ENCODE assay signal across 17 cellular contexts in genomic region chr4:8939160-8939855, GRCh38.
DNase-seq lines count a peak whose midpoint lies in the region; ATAC-seq and TF ChIP-seq lines count a peak whose summit lies in the region.
"Had no signal": no experiment of that assay in that cellular context is flagged by ENCODE, and none has a peak within 500 bp of the region (broad histone marks: within the 10 kb centered on the region; RNA-seq: fewer than 3 reads in every experiment).

No MANE protein-coding gene starts in this region.

- no TSS peak for BruUV-seq in Panc1 (replicated peaks; lab: Mats Ljungman, UMichigan)

- peak; percentile 53 for DNase-seq in H7
- no peak for DNase-seq in Panc1 (ENCODE audit: low read depth, low spot score)
- DNase-seq in left colon: no peak
- peak; percentile 51 for DNase-seq in spleen
- DNase-seq in COLO668 (lab: John Stamatoyannopoulos, UW; ENCODE audit: unreplicated experiment): no peak
- no peak for DNase-seq in activated CD4-positive, alpha-beta memory T cell treated with anti-CD3 and anti-CD28 coated beads, Interleukin-2, amount 10 ng/mL, durations not matched to agents 7 days and 5 days
- DNase-seq in SKM-1 (lab: John Stamatoyannopoulos, UW; ENCODE audit: unreplicated experiment): no peak
- DNase-seq: NCI-H1092, NCI-H146, NCI-H2081, NCI-H82, Peyer's patch had no signal

- in situ Hi-C loops in Panc1 (cut with HindIII; ENCODE audit: low pct_unique_long_range_greater_than_20kb, low sequenced_read_pairs): no loop called here

- POLR2A ChIA-PET in Panc1 (lab: Charles Lee): no interaction called here
- POLR2A ChIA-PET in activated CD4-positive, alpha-beta memory T cell treated with anti-CD3 and anti-CD28 coated beads, Interleukin-2, amount 10 ng/mL, durations not matched to agents 7 days and 5 days (lab: Charles Lee): no interaction called here

- peaks cover 4% of the 10 kb centered on the region for H3K9me3 Mint-ChIP-seq in activated CD4-positive, alpha-beta memory T cell treated with anti-CD3 and anti-CD28 coated beads, Interleukin-2, amount 10 ng/mL, durations not matched to agents 7 days and 5 days

- peak; percentile 34; the same call in 1 of the 2 replicates for ATAC-seq in Panc1
- peak; percentile 46 for ATAC-seq in left colon
- ATAC-seq in GM19395 (IDR thresholded peaks at IDR 0.05; ENCODE audit: unreplicated experiment): no peak
- ATAC-seq: Right ventricle myocardium inferior had no signal

- TF ChIP-seq CTCF in Panc1 (IDR thresholded peaks at IDR 0.05) (no peak), spleen (IDR thresholded peaks at IDR 0.05 in 8 of 11, conservative IDR thresholded peaks at IDR 0.05 in 3 of 11) (no peak)

- H3K9me3 ChIP-seq in Panc1 (ENCODE audit: control insufficient read depth, insufficient read depth, low read depth, low read length) (no peaks in the 10 kb centered on the region), spleen (peaks cover 0 to 10% (median 5%) of the 10 kb centered on the region in 8 donors)
- H3K9me3 ChIP-seq: Peyer's patch had no signal

- H3K4me3 Mint-ChIP-seq in activated CD4-positive, alpha-beta memory T cell treated with anti-CD3 and anti-CD28 coated beads, Interleukin-2, amount 10 ng/mL, durations not matched to agents 7 days and 5 days: no peak overlapping the region

- 41 to 57% (median 42%) methylated on average over 6 to 15 of the region's 15 CpGs for WGBS in spleen, 5 donors

- H3K27ac ChIP-seq in Panc1 (ENCODE audit: low read length) (no peak overlapping the region), spleen (no peak overlapping the region)
- H3K27ac ChIP-seq: C4-2B, KMS-11, Peyer's patch, SK-N-MC had no signal

- H3K4me1 ChIP-seq in Panc1 (ENCODE audit: control insufficient read depth, insufficient read depth, low read length) (no peaks in the 10 kb centered on the region), spleen (no peaks in the 10 kb centered on the region)
- H3K4me1 ChIP-seq: Peyer's patch had no signal

- CTCF ChIA-PET in Panc1 (lab: Charles Lee): no interaction called here
- CTCF ChIA-PET in activated CD4-positive, alpha-beta memory T cell treated with anti-CD3 and anti-CD28 coated beads, Interleukin-2, amount 10 ng/mL, durations not matched to agents 7 days and 5 days (lab: Charles Lee): no interaction called here

- H3K27me3 Mint-ChIP-seq in activated CD4-positive, alpha-beta memory T cell treated with anti-CD3 and anti-CD28 coated beads, Interleukin-2, amount 10 ng/mL, durations not matched to agents 7 days and 5 days: no peaks in the 10 kb centered on the region

- H3K4me3 ChIP-seq in H7 (ENCODE audit: insufficient read depth, low read depth, low read length) (peak overlapping the region; percentile 2; the same call in 1 of the 2 replicates), Panc1 (ENCODE audit: low read depth in 2 of 2, low read length in 2 of 2) (no peak overlapping the region), spleen (no peak overlapping the region)
- H3K4me3 ChIP-seq: Peyer's patch, SK-N-MC had no signal

- no peaks in the 10 kb centered on the region for H3K4me1 Mint-ChIP-seq in activated CD4-positive, alpha-beta memory T cell treated with anti-CD3 and anti-CD28 coated beads, Interleukin-2, amount 10 ng/mL, durations not matched to agents 7 days and 5 days

- H3K36me3 Mint-ChIP-seq in activated CD4-positive, alpha-beta memory T cell treated with anti-CD3 and anti-CD28 coated beads, Interleukin-2, amount 10 ng/mL, durations not matched to agents 7 days and 5 days (ENCODE audit: low read depth): no peaks in the 10 kb centered on the region

- H3K36me3 ChIP-seq in H7 (replicated peaks; ENCODE audit: control insufficient read depth, insufficient read depth, low read length): no peaks in the 10 kb centered on the region
- H3K36me3 ChIP-seq in Panc1 (ENCODE audit: control insufficient read depth, insufficient read depth, low read length): no peaks in the 10 kb centered on the region
- H3K36me3 ChIP-seq in spleen: no peaks in the 10 kb centered on the region
- H3K36me3 ChIP-seq: Peyer's patch had no signal

- intact Hi-C loops in Panc1 (cut with micrococcal nuclease; ENCODE audit: unreplicated experiment): no loop called here
- intact Hi-C loops in left colon (cut with DNase I, micrococcal nuclease): no loop called here
- intact Hi-C loops in spleen (cut with DNase I; ENCODE audit: low total_unique reads): no loop called here

- TF ChIP-seq POLR2A in spleen (IDR thresholded peaks at IDR 0.05): no peak

- H3K27ac Mint-ChIP-seq in activated CD4-positive, alpha-beta memory T cell treated with anti-CD3 and anti-CD28 coated beads, Interleukin-2, amount 10 ng/mL, durations not matched to agents 7 days and 5 days: no peak overlapping the region

- H3K27me3 ChIP-seq in H7 (ENCODE audit: control insufficient read depth, insufficient read depth, low read length) (no peaks in the 10 kb centered on the region), Panc1 (ENCODE audit: control insufficient read depth, insufficient read depth, low read length) (no peaks in the 10 kb centered on the region), spleen (replicated peaks in 1 of 7) (peaks cover 0 to 29% (median 0%) of the 10 kb centered on the region in 7 donors)
- H3K27me3 ChIP-seq: Peyer's patch had no signal

Comparison
In these comparisons a context has a peak if more than half of its experiments do, and no peak if none do; other contexts are left out.
1. DNase-seq: peak in H7 (single experiment) and spleen (single experiment); none in Panc1 (single experiment), left colon (0 of 2), COLO668 (single experiment), activated CD4-positive, alpha-beta memory T cell treated with anti-CD3 and anti-CD28 coated beads, Interleukin-2, amount 10 ng/mL, durations not matched to agents 7 days and 5 days (single experiment) and SKM-1 (single experiment).